8 cellular contexts compared by ENCODE assay signal in genomic region chr9:134443169-134444039, GRCh38.
DNase-seq lines count a peak whose midpoint lies in the region; ATAC-seq and TF ChIP-seq lines count a peak whose summit lies in the region.

No MANE protein-coding gene starts in this region.

- peaks cover 6% of the 10 kb centered on the region for H3K9me3 Mint-ChIP-seq in activated CD4-positive, alpha-beta memory T cell treated with anti-CD3 and anti-CD28 coated beads for 36 hours
- H3K9me3 Mint-ChIP-seq in dendritic cell treated with granulocyte-macrophage colony-stimulating factor and Interleukin-4, amounts not matched to agents 40 ng/mL and 50 ng/mL, for 4 days: peaks cover 5% of the 10 kb centered on the region

- no peak overlapping the region for H3K4me3 ChIP-seq in A673 (ENCODE audit: low read depth, low read length, poor library complexity, severe bottlenecking)
- no peak overlapping the region for H3K4me3 ChIP-seq in lower lobe of right lung

- no TSS peak for BruUV-seq in A673 (replicated peaks; lab: Mats Ljungman, UMichigan)

- peaks cover 10% of the 10 kb centered on the region for H3K4me1 Mint-ChIP-seq in activated CD4-positive, alpha-beta memory T cell treated with anti-CD3 and anti-CD28 coated beads for 36 hours (ENCODE audit: low read depth)
- H3K4me1 Mint-ChIP-seq in dendritic cell treated with granulocyte-macrophage colony-stimulating factor and Interleukin-4, amounts not matched to agents 40 ng/mL and 50 ng/mL, for 4 days (ENCODE audit: low read depth): peaks cover 57% of the 10 kb centered on the region

- DNase-seq in A673 (ENCODE audit: low spot score): peak; percentile 90
- DNase-seq in NCI-H748 (lab: John Stamatoyannopoulos, UW; ENCODE audit: unreplicated experiment): peak; percentile 78
- peak; percentile 93 for DNase-seq in activated CD4-positive, alpha-beta memory T cell treated with anti-CD3 and anti-CD28 coated beads for 36 hours
- DNase-seq in lower lobe of right lung: peak; percentile 91
- DNase-seq in stimulated activated CD4-positive, alpha-beta T cell treated with anti-CD3 and anti-CD28 coated beads, TNF-alpha, amount 100 ng/mL, for 24 hours (ENCODE audit: low read depth in 3 of 3): peak; percentile 78 to 86 (median 78)

- no peak overlapping the region for H3K27ac Mint-ChIP-seq in activated CD4-positive, alpha-beta memory T cell treated with anti-CD3 and anti-CD28 coated beads for 36 hours
- H3K27ac Mint-ChIP-seq in dendritic cell treated with granulocyte-macrophage colony-stimulating factor and Interleukin-4, amounts not matched to agents 40 ng/mL and 50 ng/mL, for 4 days: peak overlapping the region; percentile 81

- H3K36me3 ChIP-seq in A673 (ENCODE audit: insufficient read depth, low read length, poor library complexity, severe bottlenecking) (no peaks in the 10 kb centered on the region), lower lobe of right lung (peaks cover 5% of the 10 kb centered on the region)

- CTCF ChIA-PET in A673 (lab: Charles Lee): interaction anchor here (0.6 to 1.8 kb wide), 10 partner anchors 8 to 296 kb away, joined by 3 to 35 read pairs (median 4); no protein-coding TSS in a partner anchor
- CTCF ChIA-PET in activated CD4-positive, alpha-beta memory T cell treated with anti-CD3 and anti-CD28 coated beads for 36 hours (lab: Charles Lee): interaction anchor here (0.6 to 2.8 kb wide), 33 partner anchors 11 to 1467 kb away, joined by 3 to 60 read pairs (median 4); no protein-coding TSS in a partner anchor

- H3K9me3 ChIP-seq in A673 (ENCODE audit: low read depth, low read length, poor library complexity, severe bottlenecking) (peaks cover under 1% of the 10 kb centered on the region), lower lobe of right lung (peaks cover under 1% of the 10 kb centered on the region)

- TF ChIP-seq CTCF in A673 (conservative IDR thresholded peaks at IDR 0.05; ENCODE audit: low read depth, low read length) (peak; percentile 99), lower lobe of right lung (IDR thresholded peaks at IDR 0.05) (peak; percentile 98)

- POLR2A ChIA-PET in A673 (lab: Charles Lee; ENCODE audit: low non-redundant PET): no interaction called here
- POLR2A ChIA-PET in activated CD4-positive, alpha-beta memory T cell treated with anti-CD3 and anti-CD28 coated beads for 36 hours (lab: Charles Lee): interaction anchor here (1.2 kb wide), 1 partner anchor 307 kb away, joined by 3 read pairs; the partner anchor contains the start of gene WDR5

- peaks cover 6% of the 10 kb centered on the region for H3K27me3 Mint-ChIP-seq in activated CD4-positive, alpha-beta memory T cell treated with anti-CD3 and anti-CD28 coated beads for 36 hours
- H3K27me3 Mint-ChIP-seq in dendritic cell treated with granulocyte-macrophage colony-stimulating factor and Interleukin-4, amounts not matched to agents 40 ng/mL and 50 ng/mL, for 4 days: peaks cover 9% of the 10 kb centered on the region

- H3K27me3 ChIP-seq in A673 (replicated peaks; ENCODE audit: insufficient read depth, low read depth, low read length, poor library complexity) (no peaks in the 10 kb centered on the region), lower lobe of right lung (ENCODE audit: low read depth) (no peaks in the 10 kb centered on the region)

- ATAC-seq in GM18517 (IDR thresholded peaks at IDR 0.05; ENCODE audit: unreplicated experiment) (peak; percentile 57), HG03432 (IDR thresholded peaks at IDR 0.05; ENCODE audit: unreplicated experiment) (peak; percentile 86), lower lobe of right lung (peak; percentile 92)

- H3K4me1 ChIP-seq in A673 (ENCODE audit: insufficient read depth, low read length, poor library complexity, severe bottlenecking) (peaks cover 11% of the 10 kb centered on the region), lower lobe of right lung (peaks cover 29% of the 10 kb centered on the region)

- intact Hi-C loops in A673 (cut with micrococcal nuclease; ENCODE audit: unreplicated experiment) (loop anchor here (1.0 to 10.0 kb wide), 2 partner anchors 273 to 631 kb away; no protein-coding TSS in a partner anchor), lower lobe of right lung (cut with DNase I) (no loop called here)
- intact Hi-C loops in activated CD4-positive, alpha-beta memory T cell treated with anti-CD3 and anti-CD28 coated beads for 36 hours (cut with micrococcal nuclease): loop anchor here (1.0 to 10.0 kb wide), 5 partner anchors 52 to 273 kb away; partner anchors contain the start of gene COL5A1
- intact Hi-C loops in dendritic cell treated with granulocyte-macrophage colony-stimulating factor and Interleukin-4, amounts not matched to agents 40 ng/mL and 50 ng/mL, for 4 days (cut with micrococcal nuclease): loop anchor here (1.0 to 5.0 kb wide), 3 partner anchors 36 to 273 kb away; no protein-coding TSS in a partner anchor

- no peak overlapping the region for H3K4me3 Mint-ChIP-seq in activated CD4-positive, alpha-beta memory T cell treated with anti-CD3 and anti-CD28 coated beads for 36 hours
- no peak overlapping the region for H3K4me3 Mint-ChIP-seq in dendritic cell treated with granulocyte-macrophage colony-stimulating factor and Interleukin-4, amounts not matched to agents 40 ng/mL and 50 ng/mL, for 4 days

- H3K27ac ChIP-seq in A673 (ENCODE audit: low read depth, low read length, poor library complexity, severe bottlenecking) (no peak overlapping the region), lower lobe of right lung (peak overlapping the region; percentile 53)

- H3K36me3 Mint-ChIP-seq in activated CD4-positive, alpha-beta memory T cell treated with anti-CD3 and anti-CD28 coated beads for 36 hours: no peaks in the 10 kb centered on the region
- H3K36me3 Mint-ChIP-seq in dendritic cell treated with granulocyte-macrophage colony-stimulating factor and Interleukin-4, amounts not matched to agents 40 ng/mL and 50 ng/mL, for 4 days (ENCODE audit: low read depth): peaks cover 37% of the 10 kb centered on the region
